In genomic region chr2:105797298-105797819, GRCh38 we compare ENCODE assay signal across 8 cellular contexts. TPM values are rescaled to one million over a fixed set of nuclear protein-coding genes. Genes with fewer than 3 reads are reported as not detected.
DNase-seq lines count a peak whose midpoint lies in the region; ATAC-seq and TF ChIP-seq lines count a peak whose summit lies in the region.

No MANE protein-coding gene starts in this region.

- H2BK15ac ChIP-seq in neuronal stem cell (ENCODE audit: low read length): no peak overlapping the region

- peaks cover 36% of the 10 kb centered on the region for H3K4me1 ChIP-seq in Caco-2
- peaks cover 0 to 27% (median 13%) of the 10 kb centered on the region in 4 donors for H3K4me1 ChIP-seq in liver (ENCODE audit: control insufficient read depth in 4 of 4, insufficient read depth in 4 of 4, low read length in 3 of 4)
- H3K4me1 ChIP-seq in neuronal stem cell (ENCODE audit: control insufficient read depth in 2 of 2, insufficient read depth in 1 of 2, low read depth in 1 of 2, low read length in 2 of 2): peaks cover 9% of the 10 kb centered on the region in 2 donors

- H3K27ac Mint-ChIP-seq in Caco-2 (ENCODE audit: unreplicated experiment): peak overlapping the region; percentile 53
- H3K27ac Mint-ChIP-seq in activated T-helper 1 cell treated with anti-CD3 and anti-CD28 coated beads, Interleukin-12 subunit alpha, Interleukin-12 subunit beta, Interleukin-2, Interleukin-4 antibody, amounts not matched to agents 30 ng/mL and 10 ng/mL and 1 ng/mL, durations not matched to agents 14 hours and 24 hours and 36 hours: peak overlapping the region; percentile 97

- no peak overlapping the region for H2AFZ ChIP-seq in neuronal stem cell (ENCODE audit: low read length)

- no peak for TF ChIP-seq CTCF in Caco-2 (IDR thresholded peaks at IDR 0.05; ENCODE audit: insufficient read depth in 1 of 2, low read depth in 1 of 2, low read length in 1 of 2, severe bottlenecking in 1 of 2, unreplicated experiment in 1 of 2)
- no peak for TF ChIP-seq CTCF in liver (IDR thresholded peaks at IDR 0.05; ENCODE audit: low read depth, low read length, missing input control)

- H3K9me3 ChIP-seq in Caco-2 (no peaks in the 10 kb centered on the region), liver (ENCODE audit: control insufficient read depth in 4 of 4, low read length in 3 of 4) (no peaks in the 10 kb centered on the region), neuronal stem cell (replicated peaks in 1 of 2; ENCODE audit: control insufficient read depth in 2 of 2, insufficient read depth in 1 of 2, low read depth in 1 of 2, low read length in 2 of 2) (peaks cover 0 to 21% of the 10 kb centered on the region in 2 donors)

- H2BK120ac ChIP-seq in neuronal stem cell (ENCODE audit: low read depth, low read length): no peak overlapping the region

- H3K27me3 ChIP-seq in Caco-2 (replicated peaks; ENCODE audit: control insufficient read depth, insufficient read depth, low read length): no peaks in the 10 kb centered on the region
- no peaks in the 10 kb centered on the region for H3K27me3 ChIP-seq in liver (ENCODE audit: control insufficient read depth in 4 of 4, insufficient read depth in 4 of 4, low read length in 3 of 4)
- H3K27me3 ChIP-seq in neuronal stem cell (ENCODE audit: control insufficient read depth in 3 of 3, insufficient read depth in 3 of 3, low read depth in 1 of 3, low read length in 3 of 3): no peaks in the 10 kb centered on the region

- POLR2A ChIA-PET in Caco-2 (lab: Charles Lee): no interaction called here

- no peak overlapping the region for H4K8ac ChIP-seq in neuronal stem cell (ENCODE audit: low read depth, low read length)

- no peaks in the 10 kb centered on the region for H3K27me3 Mint-ChIP-seq in Caco-2 (ENCODE audit: insufficient read depth, unreplicated experiment)
- no peaks in the 10 kb centered on the region for H3K27me3 Mint-ChIP-seq in activated T-helper 1 cell treated with anti-CD3 and anti-CD28 coated beads, Interleukin-12 subunit alpha, Interleukin-12 subunit beta, Interleukin-2, Interleukin-4 antibody, amounts not matched to agents 30 ng/mL and 10 ng/mL and 1 ng/mL, durations not matched to agents 14 hours and 24 hours and 36 hours (ENCODE audit: insufficient read depth)

- H3K18ac ChIP-seq in neuronal stem cell (ENCODE audit: low read length): no peak overlapping the region

- TF ChIP-seq RAD21 in liver (IDR thresholded peaks at IDR 0.05): no peak

- intact Hi-C loops in Caco-2 (cut with micrococcal nuclease; ENCODE audit: unreplicated experiment): no loop called here
- intact Hi-C loops in activated T-helper 1 cell treated with anti-CD3 and anti-CD28 coated beads, Interleukin-12 subunit alpha, Interleukin-12 subunit beta, Interleukin-2, Interleukin-4 antibody, amounts not matched to agents 30 ng/mL and 10 ng/mL and 1 ng/mL, durations not matched to agents 14 hours and 24 hours and 36 hours (cut with micrococcal nuclease): loop anchor here (1.0 to 10.0 kb wide), 6 partner anchors 21 to 463 kb away; partner anchors contain the start of gene C2orf49

- no peaks in the 10 kb centered on the region for H3K36me3 ChIP-seq in Caco-2 (ENCODE audit: control insufficient read depth, insufficient read depth, low read length)
- H3K36me3 ChIP-seq in liver (ENCODE audit: control insufficient read depth in 4 of 4, insufficient read depth in 3 of 4, low read depth in 1 of 4, low read length in 3 of 4): no peaks in the 10 kb centered on the region
- peaks cover 4 to 15% of the 10 kb centered on the region in 2 donors for H3K36me3 ChIP-seq in neuronal stem cell (replicated peaks in 1 of 2; ENCODE audit: control insufficient read depth in 2 of 2, insufficient read depth in 2 of 2, low read length in 2 of 2)

- no peak overlapping the region for H2AK5ac ChIP-seq in neuronal stem cell (ENCODE audit: low read depth, low read length)

- peaks cover 31% of the 10 kb centered on the region for H3K36me3 Mint-ChIP-seq in Caco-2 (ENCODE audit: insufficient read depth, unreplicated experiment)
- peaks cover 32% of the 10 kb centered on the region for H3K36me3 Mint-ChIP-seq in activated T-helper 1 cell treated with anti-CD3 and anti-CD28 coated beads, Interleukin-12 subunit alpha, Interleukin-12 subunit beta, Interleukin-2, Interleukin-4 antibody, amounts not matched to agents 30 ng/mL and 10 ng/mL and 1 ng/mL, durations not matched to agents 14 hours and 24 hours and 36 hours (ENCODE audit: low read depth)

- H3K27ac ChIP-seq in liver (ENCODE audit: low read depth in 1 of 2, low read length in 2 of 2) (peak overlapping the region; percentile 40 to 56), neuronal stem cell (replicated peaks; ENCODE audit: low read length) (no peak overlapping the region)

- no peak overlapping the region for H2BK5ac ChIP-seq in neuronal stem cell (ENCODE audit: low read length)

- BruUV-seq in Caco-2 (replicated peaks; lab: Mats Ljungman, UMichigan): no TSS peak

- H3K4me3 ChIP-seq in Caco-2 (ENCODE audit: low read depth, low read length): no peak overlapping the region
- no peak overlapping the region for H3K4me3 ChIP-seq in liver (ENCODE audit: low read depth in 1 of 3, low read length in 3 of 3)
- no peak overlapping the region for H3K4me3 ChIP-seq in neuronal stem cell (ENCODE audit: low read length in 2 of 2)

- H3K9me3 Mint-ChIP-seq in Caco-2 (ENCODE audit: unreplicated experiment): no peaks in the 10 kb centered on the region
- no peaks in the 10 kb centered on the region for H3K9me3 Mint-ChIP-seq in activated T-helper 1 cell treated with anti-CD3 and anti-CD28 coated beads, Interleukin-12 subunit alpha, Interleukin-12 subunit beta, Interleukin-2, Interleukin-4 antibody, amounts not matched to agents 30 ng/mL and 10 ng/mL and 1 ng/mL, durations not matched to agents 14 hours and 24 hours and 36 hours

- peaks cover 12% of the 10 kb centered on the region for H3K79me1 ChIP-seq in neuronal stem cell (ENCODE audit: low read depth, low read length)

- 73% methylated on average over 7 of the region's 7 CpGs for WGBS in liver
- no CpG with 5 or more reads among the region's 7 CpGs for WGBS in neuronal stem cell (ENCODE audit: extremely low coverage in 2 of 2, insufficient read length in 2 of 2, insufficient replicate concordance in 1 of 2), 2 donors

- H3K4me2 ChIP-seq in neuronal stem cell (ENCODE audit: insufficient read depth, low read length, poor library complexity, severe bottlenecking): no peak overlapping the region

- H3K23ac ChIP-seq in neuronal stem cell (ENCODE audit: low read depth, low read length, poor library complexity): no peak overlapping the region

- H3K4me3 Mint-ChIP-seq in Caco-2 (ENCODE audit: unreplicated experiment): no peak overlapping the region
- H3K4me3 Mint-ChIP-seq in activated T-helper 1 cell treated with anti-CD3 and anti-CD28 coated beads, Interleukin-12 subunit alpha, Interleukin-12 subunit beta, Interleukin-2, Interleukin-4 antibody, amounts not matched to agents 30 ng/mL and 10 ng/mL and 1 ng/mL, durations not matched to agents 14 hours and 24 hours and 36 hours: peak overlapping the region; percentile 77

- H3K4ac ChIP-seq in neuronal stem cell (ENCODE audit: low read length): no peak overlapping the region

- no peak overlapping the region for H3K14ac ChIP-seq in neuronal stem cell (ENCODE audit: low read length)

- H3K9ac ChIP-seq in liver (ENCODE audit: low read depth in 1 of 2, low read length in 2 of 2) (no peak overlapping the region), neuronal stem cell (ENCODE audit: low read depth, low read length, poor library complexity) (no peak overlapping the region)

- H2BK12ac ChIP-seq in neuronal stem cell (ENCODE audit: low read length): no peak overlapping the region

- H4K91ac ChIP-seq in neuronal stem cell (ENCODE audit: low read depth, low read length, poor library complexity): no peak overlapping the region

- DNase-seq in Caco-2 (no peak), neuronal stem cell (ENCODE audit: low spot score) (no peak), OCI-M2 (lab: John Stamatoyannopoulos, UW; ENCODE audit: unreplicated experiment) (no peak), NCI-H2227 treated with DMSO at 0.1 percent for 48 hours (lab: John Stamatoyannopoulos, UW) (no peak)
- no peak for DNase-seq in activated T-helper 1 cell treated with anti-CD3 and anti-CD28 coated beads, Interleukin-12 subunit alpha, Interleukin-12 subunit beta, Interleukin-2, Interleukin-4 antibody, amounts not matched to agents 30 ng/mL and 10 ng/mL and 1 ng/mL, durations not matched to agents 14 hours and 24 hours and 36 hours (ENCODE audit: low spot score)

- peaks cover 37% of the 10 kb centered on the region for H3K4me1 Mint-ChIP-seq in Caco-2 (ENCODE audit: low read depth, unreplicated experiment)
- peaks cover 89% of the 10 kb centered on the region for H3K4me1 Mint-ChIP-seq in activated T-helper 1 cell treated with anti-CD3 and anti-CD28 coated beads, Interleukin-12 subunit alpha, Interleukin-12 subunit beta, Interleukin-2, Interleukin-4 antibody, amounts not matched to agents 30 ng/mL and 10 ng/mL and 1 ng/mL, durations not matched to agents 14 hours and 24 hours and 36 hours (ENCODE audit: low read depth)

- ATAC-seq in GM19452 (IDR thresholded peaks at IDR 0.05; ENCODE audit: unreplicated experiment) (peak; percentile 50), HG03460 (IDR thresholded peaks at IDR 0.05; ENCODE audit: unreplicated experiment) (peak; percentile 48)

- CTCF ChIA-PET in Caco-2 (lab: Charles Lee): no interaction called here

TF ChIP-seq in liver, 16 proteins besides CTCF, POLR2A, EP300 and RAD21:
- no peak for TF ChIP-seq SP1 (IDR thresholded peaks at IDR 0.05)
- no peak for TF ChIP-seq HNF4A (conservative IDR thresholded peaks at IDR 0.05)

RNA-seq across cellular contexts. Expression of gene NCK2, which starts 52.6 kb away (rescaled TPM):
- 89.0 and 95.7 TPM in 2 replicates for total RNA-seq in Caco-2 (2022)
- 79.9 and 86.8 TPM in 2 replicates for total RNA-seq in activated T-helper 1 cell treated with anti-CD3 and anti-CD28 coated beads, Interleukin-12 subunit alpha, Interleukin-12 subunit beta, Interleukin-2, Interleukin-4 antibody, amounts not matched to agents 30 ng/mL and 10 ng/mL and 1 ng/mL, durations not matched to agents 14 hours and 24 hours and 36 hours
- 10 to 100 TPM; 13.4 to 15.0 TPM for total RNA-seq in liver
- polyA plus RNA-seq in liver: 1 to 10 TPM; 3.4 to 8.1 TPM
- polyA plus RNA-seq in neuronal stem cell (2013, experiment 1 of 2): 37.1 TPM
- polyA plus RNA-seq in neuronal stem cell (2013, experiment 2 of 2): 37.6 TPM
